Comparison of ENCODE assay signal across 3 cellular contexts in the genomic region with DNA sequence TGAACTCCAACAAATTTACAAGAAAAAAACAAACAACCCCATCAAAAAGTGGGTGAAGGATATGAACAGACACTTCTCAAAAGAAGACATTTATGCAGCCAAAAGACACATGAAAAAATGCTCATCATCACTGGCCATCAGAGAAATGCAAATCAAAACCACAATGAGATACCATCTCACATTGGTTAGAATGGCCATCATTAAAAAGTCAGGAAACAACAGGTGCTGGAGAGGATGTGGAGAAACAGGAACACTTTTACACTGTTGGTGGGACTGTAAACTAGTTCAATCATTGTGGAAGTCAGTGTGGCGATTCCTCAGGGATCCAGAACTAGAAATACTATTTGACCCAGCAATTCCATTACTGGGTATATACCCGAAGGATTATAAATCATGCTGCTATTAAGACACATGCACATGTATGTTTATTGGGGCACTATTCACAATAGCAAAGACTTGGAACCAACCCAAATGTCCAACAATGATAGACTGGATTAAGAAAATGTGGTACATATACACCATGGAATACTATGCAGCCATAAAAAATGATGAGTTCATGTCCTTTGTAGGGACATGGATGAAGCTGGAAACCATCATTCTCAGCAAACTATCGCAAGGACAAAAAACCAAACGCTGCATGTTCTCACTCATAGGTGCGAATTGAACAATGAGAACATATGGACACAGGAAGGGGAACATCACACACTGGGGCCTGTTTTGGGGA.
TF ChIP-seq lines count a peak whose summit lies in the region.

No MANE protein-coding gene starts in this region.

TF ChIP-seq in HEK293, 187 proteins besides CTCF, POLR2A, EP300 and RAD21:
- TF ChIP-seq SCRT2 (tag by site-specific recombination; IDR thresholded peaks at IDR 0.05) (0 out of 2 replicates have a peak, but pooled peaks have one; percentile 31), ZNF184 (tag by site-specific recombination; IDR thresholded peaks at IDR 0.05) (peak; percentile 82), ZNF146 (tag by site-specific recombination; IDR thresholded peaks at IDR 0.05) (peak; percentile 89)
- TF ChIP-seq, protein P1, sequence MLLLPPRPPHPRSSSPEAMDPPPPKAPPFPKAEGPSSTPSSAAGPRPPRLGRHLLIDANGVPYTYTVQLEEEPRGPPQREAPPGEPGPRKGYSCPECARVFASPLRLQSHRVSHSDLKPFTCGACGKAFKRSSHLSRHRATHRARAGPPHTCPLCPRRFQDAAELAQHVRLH (tag by site-specific recombination; IDR thresholded peaks at IDR 0.05): 0 out of 2 replicates have a peak, but pooled peaks have one; percentile 18

TF ChIP-seq in SK-N-SH treated with all-trans-retinoic acid at 6 μM for 48 hours, 23 proteins besides CTCF, POLR2A, EP300 and RAD21:
- TF ChIP-seq ZNF8 (CRISPR knock-in tag; IDR thresholded peaks at IDR 0.05): 0 out of 2 replicates have a peak, but pooled peaks have one; percentile 69

TF ChIP-seq in K562, 482 proteins besides CTCF, POLR2A, EP300 and RAD21:
- peak; percentile 32 for TF ChIP-seq ZNF146 (CRISPR knock-in tag; IDR thresholded peaks at IDR 0.05; ENCODE audit: unreplicated experiment)
- TF ChIP-seq ZNF184 (CRISPR knock-in tag; IDR thresholded peaks at IDR 0.05): peak; percentile 51; the same call in 1 of the 2 replicates
TF ChIP-seq in K562: peak in this region for 2; not testable (repeated sequence) for 480.
